23 cellular contexts compared by ENCODE assay signal in the genomic region with DNA sequence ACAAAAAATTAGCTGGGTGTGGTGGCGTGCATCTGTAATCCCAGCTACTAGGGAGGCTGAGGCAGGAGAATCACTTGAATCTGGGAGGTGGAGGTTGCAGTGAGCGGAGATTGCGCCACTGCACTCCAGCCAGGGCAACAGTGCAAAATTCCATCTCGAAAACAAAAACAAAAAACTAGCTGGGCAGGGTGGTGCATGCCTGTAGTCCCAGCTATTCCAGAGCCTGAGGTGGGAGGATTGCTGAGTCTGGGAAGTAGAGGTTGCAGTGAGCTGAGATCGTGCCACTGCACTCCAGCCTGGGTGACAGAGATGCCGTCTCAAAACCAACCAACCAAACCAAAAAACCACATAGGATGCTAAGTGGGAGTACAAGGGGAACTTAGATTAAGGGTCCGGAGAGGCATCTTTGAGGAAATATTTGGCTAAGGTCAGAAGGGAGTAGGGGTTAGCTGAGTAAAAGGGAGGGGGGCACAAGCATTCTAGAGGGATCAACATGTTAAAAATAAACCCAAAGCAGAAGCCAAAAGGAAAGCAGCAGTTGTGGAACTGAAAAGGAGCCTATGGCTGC. TPM values are rescaled to one million over a fixed set of nuclear protein-coding genes. Genes with fewer than 3 reads are reported as not detected.
DNase-seq lines count a peak whose midpoint lies in the region; ATAC-seq and TF ChIP-seq lines count a peak whose summit lies in the region.
"Had no signal": no experiment of that assay in that cellular context is flagged by ENCODE, and none has a peak within 500 bp of the region (broad histone marks: within the 10 kb centered on the region; RNA-seq: fewer than 3 reads in every experiment).

No MANE protein-coding gene starts in this region.

- H3K9me3 Mint-ChIP-seq in activated CD4-positive, alpha-beta memory T cell treated with anti-CD3 and anti-CD28 coated beads, Interleukin-2, amount 10 ng/mL, durations not matched to agents 7 days and 5 days, result no peaks in the 10 kb centered on the region
- no peaks in the 10 kb centered on the region for H3K9me3 Mint-ChIP-seq in activated CD4-positive, alpha-beta memory T cell treated with anti-CD3 and anti-CD28 coated beads for 36 hours
- H3K9me3 Mint-ChIP-seq in activated CD8-positive, alpha-beta T cell treated with anti-CD3 and anti-CD28 coated beads for 36 hours, result no peaks in the 10 kb centered on the region
- no peaks in the 10 kb centered on the region for H3K9me3 Mint-ChIP-seq in nephron
- H3K9me3 Mint-ChIP-seq: activated T-helper 17 cell treated with anti-CD3 and anti-CD28 coated beads, Interleukin-2, amount 50 U/mL, for 72 hours; stimulated activated naive CD8-positive, alpha-beta T cell treated with anti-CD3 and anti-CD28 coated beads, Interleukin-15, amount 100 ng/mL, for 72 hours had no signal

- TF ChIP-seq POLR2A in stomach (IDR thresholded peaks at IDR 0.05), result no peak

- H3K36me3 ChIP-seq in stomach, result peaks cover 47 to 58% (median 58%) of the 10 kb centered on the region in 4 donors

- peak overlapping the region in 1 of 5 donors; percentile 10 for H3K27ac ChIP-seq in stomach
- H3K27ac ChIP-seq: A549, breast epithelium, coronary artery, Peyer's patch, SJSA1 had no signal

- peaks cover 0 to 5% (median 2%) of the 10 kb centered on the region in 4 donors for H3K4me1 ChIP-seq in stomach
- H3K4me1 ChIP-seq: breast epithelium, Peyer's patch, SJSA1, transverse colon had no signal

- H3K9me3 ChIP-seq in stomach, result no peaks in the 10 kb centered on the region
- H3K9me3 ChIP-seq: A549, breast epithelium, Peyer's patch, SJSA1, transverse colon had no signal

- no peaks in the 10 kb centered on the region for H3K27me3 Mint-ChIP-seq in activated CD4-positive, alpha-beta memory T cell treated with anti-CD3 and anti-CD28 coated beads, Interleukin-2, amount 10 ng/mL, durations not matched to agents 7 days and 5 days
- no peaks in the 10 kb centered on the region for H3K27me3 Mint-ChIP-seq in activated CD4-positive, alpha-beta memory T cell treated with anti-CD3 and anti-CD28 coated beads for 36 hours
- no peaks in the 10 kb centered on the region for H3K27me3 Mint-ChIP-seq in activated CD8-positive, alpha-beta T cell treated with anti-CD3 and anti-CD28 coated beads for 36 hours
- no peaks in the 10 kb centered on the region for H3K27me3 Mint-ChIP-seq in nephron (ENCODE audit: low read depth)
- H3K27me3 Mint-ChIP-seq: activated T-helper 17 cell treated with anti-CD3 and anti-CD28 coated beads, Interleukin-2, amount 50 U/mL, for 72 hours; stimulated activated naive CD8-positive, alpha-beta T cell treated with anti-CD3 and anti-CD28 coated beads, Interleukin-15, amount 100 ng/mL, for 72 hours had no signal

- POLR2A ChIA-PET in activated CD4-positive, alpha-beta memory T cell treated with anti-CD3 and anti-CD28 coated beads, Interleukin-2, amount 10 ng/mL, durations not matched to agents 7 days and 5 days (lab: Charles Lee), result interaction anchor here (1.6 to 5.2 kb wide), 4 partner anchors 9 to 13 kb away, joined by 7 to 26 read pairs (median 9); partner anchors contain the start of genes ACO2, PHF5A and TOB2
- POLR2A ChIA-PET in activated CD4-positive, alpha-beta memory T cell treated with anti-CD3 and anti-CD28 coated beads for 36 hours (lab: Charles Lee), result interaction anchor here (1.2 kb wide), 1 partner anchor 10 kb away, joined by 4 read pairs; the partner anchor contains the start of genes ACO2 and PHF5A
- POLR2A ChIA-PET in activated CD8-positive, alpha-beta T cell treated with anti-CD3 and anti-CD28 coated beads for 36 hours (lab: Charles Lee), result interaction anchor here (0.6 to 6.3 kb wide), 3 partner anchors 11 to 16 kb away, joined by 3 to 53 read pairs (median 22); partner anchors contain the start of genes ACO2, PHF5A and TOB2

- peaks cover 36% of the 10 kb centered on the region for H3K36me3 Mint-ChIP-seq in activated CD4-positive, alpha-beta memory T cell treated with anti-CD3 and anti-CD28 coated beads, Interleukin-2, amount 10 ng/mL, durations not matched to agents 7 days and 5 days (ENCODE audit: low read depth)
- H3K36me3 Mint-ChIP-seq in activated CD4-positive, alpha-beta memory T cell treated with anti-CD3 and anti-CD28 coated beads for 36 hours, result peaks cover 22% of the 10 kb centered on the region
- H3K36me3 Mint-ChIP-seq in activated CD8-positive, alpha-beta T cell treated with anti-CD3 and anti-CD28 coated beads for 36 hours (ENCODE audit: low read depth), result peaks cover 32% of the 10 kb centered on the region
- H3K36me3 Mint-ChIP-seq in nephron (ENCODE audit: low read depth), result peaks cover 36% of the 10 kb centered on the region

- no peak for TF ChIP-seq CTCF in activated CD8-positive, alpha-beta T cell treated with anti-CD3 and anti-CD28 coated beads for 36 hours (IDR thresholded peaks at IDR 0.05)
- TF ChIP-seq CTCF in nephron (IDR thresholded peaks at IDR 0.05; ENCODE audit: unreplicated experiment in 3 of 3), result no peak
- no peak for TF ChIP-seq CTCF in stomach (IDR thresholded peaks at IDR 0.05)

- ATAC-seq in activated CD8-positive, alpha-beta T cell treated with anti-CD3 and anti-CD28 coated beads for 36 hours, result no peak
- ATAC-seq in HG02973 (IDR thresholded peaks at IDR 0.05; ENCODE audit: unreplicated experiment), result no peak
- ATAC-seq: activated T-helper 17 cell treated with anti-CD3 and anti-CD28 coated beads, Interleukin-2, amount 50 U/mL, for 72 hours; stimulated activated naive CD8-positive, alpha-beta T cell treated with anti-CD3 and anti-CD28 coated beads, Interleukin-15, amount 100 ng/mL, for 72 hours had no signal

- DNase-seq in activated CD4-positive, alpha-beta memory T cell treated with anti-CD3 and anti-CD28 coated beads, Interleukin-2, amount 10 ng/mL, durations not matched to agents 7 days and 5 days, result no peak
- no peak for DNase-seq in activated CD4-positive, alpha-beta memory T cell treated with anti-CD3 and anti-CD28 coated beads for 36 hours
- DNase-seq in GDM1 (lab: John Stamatoyannopoulos, UW) (peak; percentile 58), stomach (no peak), NCI-H1105 treated with DMSO at 0.1 percent for 48 hours (lab: John Stamatoyannopoulos, UW) (no peak)
- DNase-seq in activated CD8-positive, alpha-beta T cell treated with anti-CD3 and anti-CD28 coated beads for 36 hours, result no peak
- DNase-seq: DMS 273 treated with DMSO at 0.1 percent for 48 hours; IMR-90; NCI-H146; NCI-H510A; NK-92 treated with Interleukin-12 subunit alpha and Interleukin-12 subunit beta, amount 100 ng/mL, for 24 hours; Peyer's patch; stimulated activated CD4-positive, alpha-beta T cell treated with anti-CD3 and anti-CD28 coated beads, Interleukin-2, amount 100 ng/mL, for 48 hours; stimulated activated naive CD8-positive, alpha-beta T cell treated with anti-CD3 and anti-CD28 coated beads, Interleukin-15, amount 100 ng/mL, for 72 hours; transverse colon had no signal

- no peak overlapping the region for H3K4me3 ChIP-seq in stomach
- H3K4me3 ChIP-seq: A549, breast epithelium, coronary artery, Peyer's patch, SJSA1, smooth muscle cell, transverse colon had no signal

- no peak for TF ChIP-seq EP300 in stomach (IDR thresholded peaks at IDR 0.05)

- no peak overlapping the region for H3K4me3 Mint-ChIP-seq in activated CD4-positive, alpha-beta memory T cell treated with anti-CD3 and anti-CD28 coated beads, Interleukin-2, amount 10 ng/mL, durations not matched to agents 7 days and 5 days
- H3K4me3 Mint-ChIP-seq in activated CD4-positive, alpha-beta memory T cell treated with anti-CD3 and anti-CD28 coated beads for 36 hours, result no peak overlapping the region
- no peak overlapping the region for H3K4me3 Mint-ChIP-seq in activated CD8-positive, alpha-beta T cell treated with anti-CD3 and anti-CD28 coated beads for 36 hours
- no peak overlapping the region for H3K4me3 Mint-ChIP-seq in nephron
- H3K4me3 Mint-ChIP-seq: activated T-helper 17 cell treated with anti-CD3 and anti-CD28 coated beads, Interleukin-2, amount 50 U/mL, for 72 hours had no signal

- H3K27me3 ChIP-seq in stomach, result no peaks in the 10 kb centered on the region
- H3K27me3 ChIP-seq: breast epithelium, Peyer's patch, SJSA1, transverse colon had no signal

- H3K27ac Mint-ChIP-seq in activated CD4-positive, alpha-beta memory T cell treated with anti-CD3 and anti-CD28 coated beads, Interleukin-2, amount 10 ng/mL, durations not matched to agents 7 days and 5 days, result peak overlapping the region; percentile 32
- no peak overlapping the region for H3K27ac Mint-ChIP-seq in activated CD4-positive, alpha-beta memory T cell treated with anti-CD3 and anti-CD28 coated beads for 36 hours
- H3K27ac Mint-ChIP-seq in activated CD8-positive, alpha-beta T cell treated with anti-CD3 and anti-CD28 coated beads for 36 hours, result peak overlapping the region; percentile 54
- H3K27ac Mint-ChIP-seq in nephron, result peak overlapping the region in 2 of 3 experiments; percentile 4 to 48
- H3K27ac Mint-ChIP-seq: activated T-helper 17 cell treated with anti-CD3 and anti-CD28 coated beads, Interleukin-2, amount 50 U/mL, for 72 hours; stimulated activated naive CD8-positive, alpha-beta T cell treated with anti-CD3 and anti-CD28 coated beads, Interleukin-15, amount 100 ng/mL, for 72 hours had no signal

- H3K4me1 Mint-ChIP-seq in activated CD4-positive, alpha-beta memory T cell treated with anti-CD3 and anti-CD28 coated beads, Interleukin-2, amount 10 ng/mL, durations not matched to agents 7 days and 5 days, result peaks cover 10% of the 10 kb centered on the region
- H3K4me1 Mint-ChIP-seq in activated CD4-positive, alpha-beta memory T cell treated with anti-CD3 and anti-CD28 coated beads for 36 hours (ENCODE audit: low read depth), result peaks cover 2% of the 10 kb centered on the region
- H3K4me1 Mint-ChIP-seq in activated CD8-positive, alpha-beta T cell treated with anti-CD3 and anti-CD28 coated beads for 36 hours (ENCODE audit: low read depth), result peaks cover 6% of the 10 kb centered on the region
- no peaks in the 10 kb centered on the region for H3K4me1 Mint-ChIP-seq in nephron
- H3K4me1 Mint-ChIP-seq: activated T-helper 17 cell treated with anti-CD3 and anti-CD28 coated beads, Interleukin-2, amount 50 U/mL, for 72 hours had no signal

- CTCF ChIA-PET in activated CD4-positive, alpha-beta memory T cell treated with anti-CD3 and anti-CD28 coated beads, Interleukin-2, amount 10 ng/mL, durations not matched to agents 7 days and 5 days (lab: Charles Lee), result interaction anchor here (1.1 kb wide), 1 partner anchor 54 kb away, joined by 4 read pairs; no protein-coding TSS in a partner anchor
- CTCF ChIA-PET in activated CD4-positive, alpha-beta memory T cell treated with anti-CD3 and anti-CD28 coated beads for 36 hours (lab: Charles Lee), result interaction anchor here (1.5 kb wide), 1 partner anchor 10 kb away, joined by 4 read pairs; the partner anchor contains the start of genes ACO2 and PHF5A
- CTCF ChIA-PET in activated CD8-positive, alpha-beta T cell treated with anti-CD3 and anti-CD28 coated beads for 36 hours (lab: Charles Lee), result interaction anchor here (2.8 kb wide), 1 partner anchor 54 kb away, joined by 8 read pairs; no protein-coding TSS in a partner anchor

- 79 to 91% (median 82%) methylated on average over 7 of the region's 7 CpGs for WGBS in stomach, 5 donors

- intact Hi-C loops in activated CD4-positive, alpha-beta memory T cell treated with anti-CD3 and anti-CD28 coated beads for 36 hours (cut with micrococcal nuclease), result no loop called here
- intact Hi-C loops in activated CD8-positive, alpha-beta T cell treated with anti-CD3 and anti-CD28 coated beads for 36 hours (cut with micrococcal nuclease), result no loop called here
- intact Hi-C loops in stomach (cut with DNase I; ENCODE audit: low total_unique reads), result loop anchor here (10.0 kb wide), 1 partner anchor 57 kb away; no protein-coding TSS in a partner anchor

RNA-seq across cellular contexts. Expression of gene PHF5A, which starts 10.2 kb away (rescaled TPM):
- 10 to 100 TPM; 43.9 to 55.3 TPM for total RNA-seq in activated CD4-positive, alpha-beta memory T cell treated with anti-CD3 and anti-CD28 coated beads, Interleukin-2, amount 10 ng/mL, durations not matched to agents 7 days and 5 days
- total RNA-seq in activated CD4-positive, alpha-beta memory T cell treated with anti-CD3 and anti-CD28 coated beads for 36 hours, result 10 to 100 TPM; 55.4 to 60.0 TPM
- total RNA-seq in activated CD8-positive, alpha-beta T cell treated with anti-CD3 and anti-CD28 coated beads for 36 hours, result 10 to 100 TPM; 65.2 to 70.4 TPM
- 10 to 100 TPM in 4 of 5 donors, under 1 TPM in 1; 0.58 to 54.5 (median 28.8) TPM for total RNA-seq in stomach
- 10 to 100 TPM; 42.8 to 51.9 (median 48.0) TPM for polyA plus RNA-seq in stomach

RNA-seq across cellular contexts. Expression of gene ACO2, which starts 10.7 kb away (rescaled TPM):
- total RNA-seq in activated CD4-positive, alpha-beta memory T cell treated with anti-CD3 and anti-CD28 coated beads, Interleukin-2, amount 10 ng/mL, durations not matched to agents 7 days and 5 days, result 10 to 100 TPM; 69.9 to 72.2 TPM
- 100 to 1,000 TPM; 103 to 105 TPM for total RNA-seq in activated CD4-positive, alpha-beta memory T cell treated with anti-CD3 and anti-CD28 coated beads for 36 hours
- total RNA-seq in activated CD8-positive, alpha-beta T cell treated with anti-CD3 and anti-CD28 coated beads for 36 hours, result 10 to 100 TPM; 96.5 to 97.7 TPM
- 100 to 1,000 TPM in 3 of 5 donors, 10 to 100 TPM in 2; 87.0 to 238 (median 116) TPM for total RNA-seq in stomach
- 10 to 100 TPM; 46.6 to 51.5 (median 51.1) TPM for polyA plus RNA-seq in stomach

RNA-seq across cellular contexts. Expression of gene TOB2, which starts 11.6 kb away (rescaled TPM):
- 10 to 100 TPM; 38.7 to 41.2 TPM for total RNA-seq in activated CD4-positive, alpha-beta memory T cell treated with anti-CD3 and anti-CD28 coated beads, Interleukin-2, amount 10 ng/mL, durations not matched to agents 7 days and 5 days
- 10 to 100 TPM; 34.2 TPM for total RNA-seq in activated CD4-positive, alpha-beta memory T cell treated with anti-CD3 and anti-CD28 coated beads for 36 hours
- total RNA-seq in activated CD8-positive, alpha-beta T cell treated with anti-CD3 and anti-CD28 coated beads for 36 hours, result 10 to 100 TPM; 27.0 to 28.5 TPM
- 10 to 100 TPM; 19.8 to 42.4 (median 31.5) TPM for total RNA-seq in stomach
- 10 to 100 TPM; 11.0 to 17.1 (median 13.0) TPM for polyA plus RNA-seq in stomach
